18 cellular contexts compared by ENCODE assay signal in the genomic region with DNA sequence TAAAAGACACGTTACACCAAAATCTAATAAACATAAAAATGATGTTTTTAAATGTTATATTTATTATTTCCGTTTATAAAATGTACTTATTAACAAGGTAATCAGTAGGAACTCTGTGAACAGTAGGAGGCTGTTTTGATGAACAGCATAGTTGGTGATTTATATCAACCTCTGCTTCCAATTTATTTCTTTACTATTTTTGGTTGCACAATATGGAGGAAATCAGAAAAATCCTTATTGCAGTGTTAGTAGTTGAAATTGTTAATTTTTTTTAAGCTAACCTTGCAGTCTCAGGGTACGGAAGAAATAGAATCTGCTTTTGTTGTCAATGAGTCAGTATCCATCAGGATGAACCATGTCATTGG. TPM values are rescaled to one million over a fixed set of nuclear protein-coding genes. Genes with fewer than 3 reads are reported as not detected.
"Had no signal": no experiment of that assay in that cellular context is flagged by ENCODE, and none has a peak within 500 bp of the region (broad histone marks: within the 10 kb centered on the region; RNA-seq: fewer than 3 reads in every experiment).

No MANE protein-coding gene starts in this region.

- H3K9me3 Mint-ChIP-seq: activated naive CD4-positive, alpha-beta T cell treated with anti-CD3 and anti-CD28 coated beads, Interleukin-2, amount 50 U/mL, for 24 hours; central memory CD8-positive, alpha-beta T cell; neural progenitor cell; stimulated activated naive B cell treated with anti-CD40 and anti-IgM and Interleukin-4, amounts not matched to agents 10 μg/mL and 1 μg/mL and 100 μg/mL, for 72 hours had no signal

- H3K9ac ChIP-seq: neural progenitor cell had no signal

- ATAC-seq: esophagus mucosa; gastrocnemius medialis; left colon; stimulated activated naive B cell treated with anti-CD40 and anti-IgM and Interleukin-4, amounts not matched to agents 10 μg/mL and 1 μg/mL and 100 μg/mL, for 72 hours had no signal

- H3K27me3 ChIP-seq: adrenal gland, vagina had no signal

- H3K27me3 Mint-ChIP-seq: stimulated activated naive B cell treated with anti-CD40 and anti-IgM and Interleukin-4, amounts not matched to agents 10 μg/mL and 1 μg/mL and 100 μg/mL, for 72 hours had no signal

- H3K27ac ChIP-seq: adrenal gland, coronary artery, gastrocnemius medialis, tibial artery, vagina had no signal

- H3K4me3 ChIP-seq: adrenal gland, coronary artery, gastrocnemius medialis, lung, neural progenitor cell, tibial artery, vagina had no signal

- H3K9me3 ChIP-seq: adrenal gland, gastrocnemius medialis, tibial artery, vagina had no signal

- H3K4me3 Mint-ChIP-seq: activated naive CD4-positive, alpha-beta T cell treated with anti-CD3 and anti-CD28 coated beads, Interleukin-2, amount 50 U/mL, for 24 hours; central memory CD8-positive, alpha-beta T cell; neural progenitor cell; stimulated activated naive B cell treated with anti-CD40 and anti-IgM and Interleukin-4, amounts not matched to agents 10 μg/mL and 1 μg/mL and 100 μg/mL, for 72 hours had no signal

- H3K36me3 ChIP-seq: neural progenitor cell had no signal

- DNase-seq: activated CD4-positive, CD25-positive, alpha-beta regulatory T cell treated with anti-CD3 and anti-CD28 coated beads, Interleukin-2, amount 50 U/mL, for 72 hours; activated CD8-positive, alpha-beta memory T cell treated with anti-CD3 and anti-CD28 coated beads, Interleukin-2, amount 50 U/mL, for 48 hours; activated gamma-delta T cell; activated T-cell treated with anti-CD3 and anti-CD28 coated beads, Interleukin-2, amount 50 U/mL, for 48 hours; gastrocnemius medialis; left colon; SIG-M5; stimulated activated naive B cell treated with anti-CD40 and anti-IgM and Interleukin-4, amounts not matched to agents 10 μg/mL and 1 μg/mL and 100 μg/mL, for 72 hours; T1000; tibial artery had no signal

- H3K27ac Mint-ChIP-seq: activated naive CD4-positive, alpha-beta T cell treated with anti-CD3 and anti-CD28 coated beads, Interleukin-2, amount 50 U/mL, for 24 hours; neural progenitor cell had no signal

RNA-seq across cellular contexts. Expression of gene SNX22, which starts 5.0 kb away (rescaled TPM):
- total RNA-seq: vagina had no signal
